18 cellular contexts compared by ENCODE assay signal in the genomic region with DNA sequence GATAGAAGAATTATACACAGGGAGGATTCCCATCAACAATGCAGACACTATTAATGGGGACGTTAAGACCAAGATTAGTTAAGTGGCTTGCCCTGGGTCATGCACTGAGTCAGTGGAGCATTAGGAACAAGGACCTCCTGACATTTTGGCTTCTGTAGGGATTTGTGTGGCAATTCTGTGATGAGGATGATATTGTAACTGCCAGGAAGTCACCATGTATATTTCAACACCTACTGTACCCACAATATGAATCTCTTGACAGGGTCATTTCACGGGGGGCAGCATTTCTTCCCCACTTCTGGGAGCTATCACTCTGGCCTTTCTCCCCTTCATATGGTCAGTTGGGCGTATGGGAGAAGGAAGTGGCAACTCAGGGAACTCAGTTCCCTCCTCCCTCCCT.
DNase-seq lines count a peak whose midpoint lies in the region; ATAC-seq, FAIRE-seq and TF ChIP-seq lines count a peak whose summit lies in the region.
"Had no signal": no experiment of that assay in that cellular context is flagged by ENCODE, and none has a peak within 500 bp of the region (broad histone marks: within the 10 kb centered on the region; RNA-seq: fewer than 3 reads in every experiment).

No MANE protein-coding gene starts in this region.

- in situ Hi-C loops in K562 (cut with MboI), result no loop called here

- POLR2A ChIA-PET in K562 (lab: Yijun Ruan, JAX), result interaction anchor here (0.6 to 1.3 kb wide), 8 partner anchors 9 to 1218 kb away, joined by 3 to 5 read pairs (median 3); no protein-coding TSS in a partner anchor

- CTCF ChIA-PET in K562 (lab: Yijun Ruan, JAX; ENCODE audit: low intra/inter-chr PET ratio), result no interaction called here

- BruUV-seq in K562 (replicated peaks; lab: Mats Ljungman, UMichigan), result no TSS peak

- H2AFZ ChIP-seq in K562 (ENCODE audit: low read depth, low read length), result peak overlapping the region; percentile 40; the same call in 1 of the 2 replicates

- no peaks in the 10 kb centered on the region for H3K79me2 ChIP-seq in K562 (ENCODE audit: control insufficient read depth, insufficient read depth, low read length)

- H3K27ac ChIP-seq in HL-60 (replicated peaks) (peak overlapping the region; percentile 49), K562 (ENCODE audit: extremely low read depth, low read depth, low read length) (no peak overlapping the region), neutrophil (peak overlapping the region; percentile 44), esophagus squamous epithelium (no peak overlapping the region)
- H3K27ac ChIP-seq: 22Rv1, RWPE1, SK-N-MC had no signal

- no peak overlapping the region for H3K9ac ChIP-seq in K562 (ENCODE audit: insufficient read depth in 1 of 2, low read depth in 2 of 2, low read length in 2 of 2)

- no peak for TF ChIP-seq EP300 in K562 (IDR thresholded peaks at IDR 0.05; ENCODE audit: low read length)

- no peak for FAIRE-seq in K562 (lab: Jason Lieb, UNC)
- FAIRE-seq: G401.6 had no signal

- peaks cover 21 to 28% of the 10 kb centered on the region in 2 experiments for H3K4me1 ChIP-seq in K562 (replicated peaks in 1 of 2; ENCODE audit: control insufficient read depth in 2 of 2, insufficient read depth in 2 of 2, low read length in 2 of 2)
- peaks cover 67 to 68% of the 10 kb centered on the region in 2 experiments for H3K4me1 ChIP-seq in neutrophil (ENCODE audit: control insufficient read depth in 1 of 2, insufficient read depth in 1 of 2, low read depth in 1 of 2, low read length in 1 of 2)
- no peaks in the 10 kb centered on the region for H3K4me1 ChIP-seq in esophagus squamous epithelium

- TF ChIP-seq POLR2A in K562 (conservative IDR thresholded peaks at IDR 0.05), result no peak
- no peak for TF ChIP-seq POLR2A in esophagus squamous epithelium (IDR thresholded peaks at IDR 0.05)

- ATAC-seq in K562, result no peak

- intact Hi-C loops in K562 (cut with micrococcal nuclease), result no loop called here
- intact Hi-C loops in esophagus squamous epithelium (cut with DNase I), result no loop called here

- no peaks in the 10 kb centered on the region for H4K20me1 ChIP-seq in K562 (replicated peaks; ENCODE audit: control insufficient read depth, insufficient read depth, low read length)

- H3K4me3 ChIP-seq in HL-60 (replicated peaks; ENCODE audit: insufficient read depth, low read length), result no peak overlapping the region
- no peak overlapping the region for H3K4me3 ChIP-seq in K562
- no peak overlapping the region for H3K4me3 ChIP-seq in neutrophil (ENCODE audit: low read depth in 1 of 2, low read length in 1 of 2)
- no peak overlapping the region for H3K4me3 ChIP-seq in esophagus squamous epithelium
- H3K4me3 ChIP-seq: SK-N-MC had no signal

- no peaks in the 10 kb centered on the region for H3K9me1 ChIP-seq in K562 (ENCODE audit: control insufficient read depth, insufficient read depth, low read length)

- H3K27me3 ChIP-seq in HL-60 (ENCODE audit: insufficient read depth, poor library complexity, severe bottlenecking) (no peaks in the 10 kb centered on the region), K562 (ENCODE audit: control insufficient read depth in 2 of 2, insufficient read depth in 2 of 2, low read length in 2 of 2) (no peaks in the 10 kb centered on the region), neutrophil (no peaks in the 10 kb centered on the region), esophagus squamous epithelium (peaks cover 0 to 23% (median 0%) of the 10 kb centered on the region in 4 donors)

- no peaks in the 10 kb centered on the region for H3K9me3 ChIP-seq in K562 (replicated peaks; ENCODE audit: control insufficient read depth, insufficient read depth, low read depth, low read length)
- H3K9me3 ChIP-seq in neutrophil, result no peaks in the 10 kb centered on the region
- H3K9me3 ChIP-seq in esophagus squamous epithelium, result no peaks in the 10 kb centered on the region

- WGBS in K562 (ENCODE audit: insufficient coverage, low coverage, missing lambda C conversion rate), result 41% methylated on average over 3 of the region's 3 CpGs
- WGBS in esophagus squamous epithelium, 2 donors, result 55 to 71% methylated on average over 3 of the region's 3 CpGs

- no peak overlapping the region for H3K4me2 ChIP-seq in K562 (ENCODE audit: insufficient read depth, low read length)

- DNase-seq in NOMO-1 treated with DMSO at 0.1 percent for 48 hours (lab: John Stamatoyannopoulos, UW; ENCODE audit: unreplicated experiment), result peak; percentile 33
- no peak for DNase-seq in NOMO-1 (lab: John Stamatoyannopoulos, UW; ENCODE audit: unreplicated experiment in 2 of 2)
- peak; percentile 45 to 89 for DNase-seq in HL-60 (ENCODE audit: low read depth in 1 of 2, low spot score in 1 of 2)
- no peak for DNase-seq in K562 (ENCODE audit: extremely low read depth in 1 of 4, low spot score in 3 of 4)
- no peak for DNase-seq in esophagus squamous epithelium (lab: John Stamatoyannopoulos, UW)
- no peak for DNase-seq in stimulated activated CD4-positive, alpha-beta T cell treated with anti-CD3 and anti-CD28 coated beads, Interleukin-4, amount 100 ng/mL, for 4 hours
- DNase-seq in activated CD4-positive, CD25-positive, alpha-beta regulatory T cell treated with anti-CD3 and anti-CD28 coated beads, Interleukin-2, amount 50 U/mL, for 72 hours, result no peak
- DNase-seq: C1 segment of cervical spinal cord, Karpas-422, NCI-H1048, NCI-H146, NCI-H226, NCI-H526 treated with DMSO at 0.1 percent for 48 hours had no signal

- H3K36me3 ChIP-seq in K562 (ENCODE audit: control insufficient read depth, insufficient read depth, low read length) (no peaks in the 10 kb centered on the region), neutrophil (no peaks in the 10 kb centered on the region), esophagus squamous epithelium (no peaks in the 10 kb centered on the region)

- no peak for TF ChIP-seq RAD21 in K562 (CRISPR knock-in tag; conservative IDR thresholded peaks at IDR 0.05 in 1 of 2, IDR thresholded peaks at IDR 0.05 in 1 of 2)

- TF ChIP-seq CTCF in HL-60 (IDR thresholded peaks at IDR 0.05; ENCODE audit: insufficient read depth, low read length) (no peak), K562 (IDR thresholded peaks at IDR 0.05 in 2 of 3, conservative IDR thresholded peaks at IDR 0.05 in 1 of 3; ENCODE audit: insufficient read depth in 2 of 3, low read depth in 1 of 3, low read length in 3 of 3) (no peak), neutrophil (IDR thresholded peaks at IDR 0.05) (no peak), esophagus squamous epithelium (IDR thresholded peaks at IDR 0.05) (no peak)

TF ChIP-seq in K562, 482 proteins besides CTCF, POLR2A, EP300 and RAD21 (continues in another document):
- no peak for TF ChIP-seq TOE1 (IDR thresholded peaks at IDR 0.05; ENCODE audit: borderline replicate concordance)
- no peak for TF ChIP-seq TOE1 (CRISPR knock-in tag; IDR thresholded peaks at IDR 0.05; ENCODE audit: borderline replicate concordance, low read depth)
- TF ChIP-seq PPARD (CRISPR knock-in tag; IDR thresholded peaks at IDR 0.05), result no peak

Comparison
In these comparisons a context has a peak if more than half of its experiments do, and no peak if none do; other contexts are left out.
1. DNase-seq: peak in NOMO-1 treated with DMSO at 0.1 percent for 48 hours (single experiment) and HL-60 (2 of 2); none in NOMO-1 (0 of 2), K562 (0 of 4), esophagus squamous epithelium (single experiment), stimulated activated CD4-positive, alpha-beta T cell treated with anti-CD3 and anti-CD28 coated beads, Interleukin-4, amount 100 ng/mL, for 4 hours (0 of 2) and activated CD4-positive, CD25-positive, alpha-beta regulatory T cell treated with anti-CD3 and anti-CD28 coated beads, Interleukin-2, amount 50 U/mL, for 72 hours (single experiment).
2. H3K27ac ChIP-seq: peak in HL-60 (single experiment) and neutrophil (single experiment); none in K562 (single experiment) and esophagus squamous epithelium (0 of 4).